In the genomic region with DNA sequence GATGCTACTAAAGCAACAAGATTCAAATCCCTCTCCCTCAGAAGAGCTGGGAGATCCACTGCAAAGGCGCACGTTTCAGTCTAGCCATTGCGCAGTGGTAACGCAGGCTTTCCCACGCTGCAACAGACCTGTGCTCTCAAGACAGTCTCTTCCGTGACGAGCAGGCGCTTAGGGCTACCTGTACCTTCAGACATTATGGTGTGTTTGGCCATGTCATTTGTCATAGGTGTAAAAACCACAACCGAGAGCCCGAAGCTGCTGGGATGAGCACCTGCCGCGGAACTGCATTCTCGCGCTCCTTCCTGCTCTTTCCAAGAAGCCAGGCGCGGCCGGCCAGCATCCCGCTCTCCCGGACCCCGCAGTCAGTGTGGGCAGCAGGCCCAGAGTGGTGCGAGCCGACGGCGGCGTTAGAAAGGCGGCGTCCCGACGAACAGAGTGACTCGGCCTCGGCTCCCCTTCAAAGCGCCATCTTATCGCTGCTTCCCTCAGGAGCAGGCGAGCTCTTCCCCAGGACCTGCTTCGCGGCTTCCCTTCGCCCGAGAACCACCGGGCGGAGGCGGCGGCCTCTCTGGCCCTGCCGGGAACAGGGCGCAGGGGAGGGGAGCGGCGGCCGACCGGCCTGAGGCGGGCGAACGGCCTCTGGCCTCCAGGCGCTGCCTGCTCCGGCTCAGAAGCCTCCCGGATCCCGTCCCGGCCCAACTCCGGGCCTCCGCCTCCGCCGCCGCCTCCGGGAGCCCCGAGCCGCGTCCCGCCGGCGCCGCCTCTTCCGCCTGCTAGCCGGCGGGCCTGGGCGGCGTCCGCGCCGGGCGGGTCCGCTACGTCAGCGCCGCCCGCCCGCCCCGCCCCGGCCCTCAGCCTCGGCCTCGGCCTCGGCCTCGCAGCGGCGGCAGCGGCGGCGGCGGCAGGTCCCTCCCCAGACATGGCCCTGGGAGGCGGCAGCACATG, we compare ENCODE assay signal across 1 cellular context.
TF ChIP-seq lines count a peak whose summit lies in the region.

TSS of gene FAM120A (plus strand) at position 869 of the 945 bp plus-strand sequence. CDS start 231 bp downstream, outside the sequence.

TF ChIP-seq in HepG2, 621 proteins besides CTCF, POLR2A, EP300 and RAD21 (continued from another document and continues in another):
- no peak for TF ChIP-seq ZNF609 (CRISPR knock-in tag; IDR thresholded peaks at IDR 0.05; ENCODE audit: borderline replicate concordance)
- TF ChIP-seq THAP9 (CRISPR knock-in tag; IDR thresholded peaks at IDR 0.05; ENCODE audit: borderline replicate concordance), result peak; percentile 50; the same call in 1 of the 2 replicates
- TF ChIP-seq CBX5 (CRISPR knock-in tag; IDR thresholded peaks at IDR 0.05; ENCODE audit: borderline replicate concordance), result no peak
- TF ChIP-seq CBX2 (IDR thresholded peaks at IDR 0.05; ENCODE audit: low read depth, low read length), result no peak
- TF ChIP-seq CBX2 (CRISPR knock-in tag; IDR thresholded peaks at IDR 0.05; ENCODE audit: low read depth), result no peak
- no peak for TF ChIP-seq ZNF256 (CRISPR knock-in tag; conservative IDR thresholded peaks at IDR 0.05)
- TF ChIP-seq EED (CRISPR knock-in tag; IDR thresholded peaks at IDR 0.05), result peak; percentile 36; the same call in 1 of the 2 replicates
- no peak for TF ChIP-seq ZNF615 (CRISPR knock-in tag; IDR thresholded peaks at IDR 0.05; ENCODE audit: borderline replicate concordance)
- no peak for TF ChIP-seq MBNL3 (CRISPR knock-in tag; conservative IDR thresholded peaks at IDR 0.05)
- TF ChIP-seq, protein P1, sequence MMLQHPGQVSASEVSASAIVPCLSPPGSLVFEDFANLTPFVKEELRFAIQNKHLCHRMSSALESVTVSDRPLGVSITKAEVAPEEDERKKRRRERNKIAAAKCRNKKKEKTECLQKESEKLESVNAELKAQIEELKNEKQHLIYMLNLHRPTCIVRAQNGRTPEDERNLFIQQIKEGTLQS (CRISPR knock-in tag; IDR thresholded peaks at IDR 0.05), result no peak
- no peak for TF ChIP-seq ZNF281 (CRISPR knock-in tag; IDR thresholded peaks at IDR 0.05; ENCODE audit: borderline replicate concordance)
- TF ChIP-seq ZNF703 (CRISPR knock-in tag; IDR thresholded peaks at IDR 0.05; ENCODE audit: borderline replicate concordance), result no peak
- peak; percentile 60; the same call in 1 of the 2 replicates for TF ChIP-seq SALL1 (CRISPR knock-in tag; IDR thresholded peaks at IDR 0.05)
- TF ChIP-seq, protein P2, sequence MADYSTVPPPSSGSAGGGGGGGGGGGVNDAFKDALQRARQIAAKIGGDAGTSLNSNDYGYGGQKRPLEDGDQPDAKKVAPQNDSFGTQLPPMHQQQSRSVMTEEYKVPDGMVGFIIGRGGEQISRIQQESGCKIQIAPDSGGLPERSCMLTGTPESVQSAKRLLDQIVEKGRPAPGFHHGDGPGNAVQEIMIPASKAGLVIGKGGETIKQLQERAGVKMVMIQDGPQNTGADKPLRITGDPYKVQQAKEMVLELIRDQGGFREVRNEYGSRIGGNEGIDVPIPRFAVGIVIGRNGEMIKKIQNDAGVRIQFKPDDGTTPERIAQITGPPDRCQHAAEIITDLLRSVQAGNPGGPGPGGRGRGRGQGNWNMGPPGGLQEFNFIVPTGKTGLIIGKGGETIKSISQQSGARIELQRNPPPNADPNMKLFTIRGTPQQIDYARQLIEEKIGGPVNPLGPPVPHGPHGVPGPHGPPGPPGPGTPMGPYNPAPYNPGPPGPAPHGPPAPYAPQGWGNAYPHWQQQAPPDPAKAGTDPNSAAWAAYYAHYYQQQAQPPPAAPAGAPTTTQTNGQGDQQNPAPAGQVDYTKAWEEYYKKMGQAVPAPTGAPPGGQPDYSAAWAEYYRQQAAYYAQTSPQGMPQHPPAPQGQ (CRISPR knock-in tag; IDR thresholded peaks at IDR 0.05; ENCODE audit: borderline replicate concordance), result no peak
- peak; percentile 54 for TF ChIP-seq ZNF263 (CRISPR knock-in tag; IDR thresholded peaks at IDR 0.05)
- 0 out of 2 replicates have a peak, but pooled peaks have one; percentile 18 for TF ChIP-seq AHDC1 (CRISPR knock-in tag; IDR thresholded peaks at IDR 0.05; ENCODE audit: borderline replicate concordance)
- 0 out of 2 replicates have a peak, but pooled peaks have one; percentile 26 for TF ChIP-seq ISX (CRISPR knock-in tag; conservative IDR thresholded peaks at IDR 0.05)
- TF ChIP-seq NFYC (CRISPR knock-in tag; IDR thresholded peaks at IDR 0.05), result no peak
- TF ChIP-seq MIER2 (CRISPR knock-in tag; IDR thresholded peaks at IDR 0.05), result no peak
- TF ChIP-seq HOXA7 (CRISPR knock-in tag; IDR thresholded peaks at IDR 0.05), result no peak
- no peak for TF ChIP-seq ZFP62 (CRISPR knock-in tag; IDR thresholded peaks at IDR 0.05)
- no peak for TF ChIP-seq ZNF720 (CRISPR knock-in tag; IDR thresholded peaks at IDR 0.05)
- TF ChIP-seq, protein P3, sequence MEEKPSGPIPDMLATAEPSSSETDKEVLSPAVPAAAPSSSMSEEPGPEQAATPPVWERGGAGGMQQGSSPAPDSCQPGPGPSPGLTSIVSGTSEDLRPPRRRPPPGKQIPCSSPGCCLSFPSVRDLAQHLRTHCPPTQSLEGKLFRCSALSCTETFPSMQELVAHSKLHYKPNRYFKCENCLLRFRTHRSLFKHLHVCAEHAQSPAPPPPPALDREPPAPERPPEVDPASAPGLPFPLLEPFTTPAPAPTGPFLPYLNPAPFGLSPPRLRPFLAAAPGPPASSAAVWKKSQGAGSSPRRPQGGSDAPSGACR (CRISPR knock-in tag; IDR thresholded peaks at IDR 0.05), result no peak
- TF ChIP-seq RARA (CRISPR knock-in tag; IDR thresholded peaks at IDR 0.05), result no peak
- no peak for TF ChIP-seq JUNB (CRISPR knock-in tag; IDR thresholded peaks at IDR 0.05; ENCODE audit: borderline replicate concordance)
- TF ChIP-seq ZNF513 (CRISPR knock-in tag; conservative IDR thresholded peaks at IDR 0.05), result no peak
- TF ChIP-seq TSC22D2 (CRISPR knock-in tag; IDR thresholded peaks at IDR 0.05; ENCODE audit: borderline replicate concordance), result peak; percentile 62; the same call in 1 of the 2 replicates
- no peak for TF ChIP-seq TCF12 (IDR thresholded peaks at IDR 0.05)
- no peak for TF ChIP-seq TCF12 (CRISPR knock-in tag; IDR thresholded peaks at IDR 0.05)
- no peak for TF ChIP-seq ZNF205 (CRISPR knock-in tag; IDR thresholded peaks at IDR 0.05)
- no peak; the same call in 1 of the 2 replicates for TF ChIP-seq ZMYM4 (CRISPR knock-in tag; IDR thresholded peaks at IDR 0.05)
- no peak for TF ChIP-seq FOXM1 (CRISPR knock-in tag; IDR thresholded peaks at IDR 0.05)
- no peak for TF ChIP-seq RAD51 (IDR thresholded peaks at IDR 0.05; ENCODE audit: borderline replicate concordance)
